ENCODE assay signal across 8 cellular contexts in genomic region chr11:78080084-78080817, GRCh38. TPM values are rescaled to one million over a fixed set of nuclear protein-coding genes. Genes with fewer than 3 reads are reported as not detected.
DNase-seq lines count a peak whose midpoint lies in the region; TF ChIP-seq lines count a peak whose summit lies in the region.

No MANE protein-coding gene starts in this region.

- peak overlapping the region; percentile 86 for H3K4me2 ChIP-seq in PC-9

- BruUV-seq in PC-9 (replicated peaks; lab: Mats Ljungman, UMichigan) = TSS peak; percentile 87

- 0 out of 2 replicates have a peak, but pooled peaks have one; percentile 1 for TF ChIP-seq CTCF in PC-9 (conservative IDR thresholded peaks at IDR 0.05)
- TF ChIP-seq CTCF in endothelial cell (IDR thresholded peaks at IDR 0.05; ENCODE audit: unreplicated experiment) = no peak
- TF ChIP-seq CTCF in ovary (IDR thresholded peaks at IDR 0.05) = no peak
- no peak for TF ChIP-seq CTCF in GM10248 (IDR thresholded peaks at IDR 0.05; ENCODE audit: control extremely low read depth, extremely low read depth, low read depth, missing control alignments)

- H3K9me2 ChIP-seq in PC-9 (ENCODE audit: insufficient read depth) = no peaks in the 10 kb centered on the region

- H3K36me3 Mint-ChIP-seq in endothelial cell (ENCODE audit: low read depth, unreplicated experiment) = peaks cover 14% of the 10 kb centered on the region

- TF ChIP-seq EP300 in ovary (IDR thresholded peaks at IDR 0.05) = no peak

- CTCF ChIA-PET in PC-9 (lab: Charles Lee) = interaction anchor here (0.6 to 0.7 kb wide), 2 partner anchors 56 to 120 kb away, joined by 3 to 4 read pairs; no protein-coding TSS in a partner anchor
- CTCF ChIA-PET in GM10248 (lab: Yijun Ruan, JAX) = interaction anchor here (0.6 kb wide), 1 partner anchor 34 kb away, joined by 3 read pairs; no protein-coding TSS in a partner anchor

- H3K9me3 ChIP-seq in PC-9 (ENCODE audit: insufficient read depth, low read depth) (no peaks in the 10 kb centered on the region), ovary (no peaks in the 10 kb centered on the region)

- H3K4me3 Mint-ChIP-seq in endothelial cell (ENCODE audit: unreplicated experiment) = peak overlapping the region; percentile 97

- H3K27me3 Mint-ChIP-seq in endothelial cell (ENCODE audit: unreplicated experiment) = peaks cover 17% of the 10 kb centered on the region

- H3F3A ChIP-seq in PC-9 (ENCODE audit: insufficient read depth, low read depth) = no peaks in the 10 kb centered on the region

- intact Hi-C loops in PC-9 (cut with micrococcal nuclease; ENCODE audit: unreplicated experiment) = no loop called here
- intact Hi-C loops in ovary (cut with DNase I) = no loop called here

- H3K27me3 ChIP-seq in PC-9 (ENCODE audit: insufficient read depth, low read depth) (no peaks in the 10 kb centered on the region), ovary (no peaks in the 10 kb centered on the region)

- H3K27ac ChIP-seq in PC-9 (peak overlapping the region; percentile 46), ovary (peak overlapping the region; percentile 65 to 68)

- no peaks in the 10 kb centered on the region for H3K9me3 Mint-ChIP-seq in endothelial cell (ENCODE audit: unreplicated experiment)

- TF ChIP-seq POLR2A in ovary (IDR thresholded peaks at IDR 0.05) = no peak

- H3K4me1 Mint-ChIP-seq in endothelial cell (ENCODE audit: unreplicated experiment) = peaks cover 42% of the 10 kb centered on the region

- H3K4me3 ChIP-seq in PC-9 = peak overlapping the region; percentile 89
- peak overlapping the region; percentile 79 for H3K4me3 ChIP-seq in ovary

- H2AFZ ChIP-seq in PC-9 = peak overlapping the region; percentile 97

- DNase-seq in DMS53 (lab: John Stamatoyannopoulos, UW) = peak; percentile 73
- DNase-seq in PC-9 = no peak
- no peak for DNase-seq in endothelial cell (ENCODE audit: low spot score)
- no peak for DNase-seq in ovary
- no peak for DNase-seq in GM10248 (ENCODE audit: extremely low spot score)
- no peak for DNase-seq in stimulated activated naive CD4-positive, alpha-beta T cell treated with Interleukin-2 at 50 U/mL for 16 hours (lab: John Stamatoyannopoulos, UW)
- no peak for DNase-seq in GF-D8 (lab: John Stamatoyannopoulos, UW)
- no peak for DNase-seq in central memory CD4-positive, alpha-beta T cell

- H3K4me1 ChIP-seq in PC-9 (replicated peaks; ENCODE audit: insufficient read depth) = peaks cover 30% of the 10 kb centered on the region
- H3K4me1 ChIP-seq in ovary (ENCODE audit: insufficient read depth) = peaks cover 17% of the 10 kb centered on the region

- POLR2A ChIA-PET in PC-9 (lab: Charles Lee; ENCODE audit: unreplicated experiment) (interaction anchor here (1.0 kb wide), 1 partner anchor 86 kb away, joined by 4 read pairs; the partner anchor contains the start of gene INTS4), GM10248 (lab: Yijun Ruan, JAX) (no interaction called here)

- H3K27ac Mint-ChIP-seq in endothelial cell (ENCODE audit: unreplicated experiment) = peak overlapping the region; percentile 87

- H4K20me1 ChIP-seq in PC-9 (ENCODE audit: insufficient read depth) = peaks cover 32% of the 10 kb centered on the region

- H3K36me3 ChIP-seq in PC-9 (ENCODE audit: low read depth) (peaks cover 7% of the 10 kb centered on the region; the same call in 1 of the 2 replicates), ovary (no peaks in the 10 kb centered on the region)

- WGBS in ovary, 3 donors = 54 to 57% (median 55%) methylated on average over 23 of the region's 23 CpGs

- peaks cover 46% of the 10 kb centered on the region for H3K79me2 ChIP-seq in PC-9 (ENCODE audit: low read depth)

RNA-seq across cellular contexts. Expression of gene NDUFC2, which starts 0.6 kb away (rescaled TPM):
- total RNA-seq in PC-9 (2021) = 380 and 394 TPM in 2 replicates
- total RNA-seq in endothelial cell (ENCODE audit: unreplicated experiment) = 203 TPM
- 100 to 1,000 TPM in 6 of 7 donors, 10 to 100 TPM in 1; 59.0 to 158 (median 127) TPM for total RNA-seq in ovary
- polyA plus RNA-seq in ovary = 100 to 1,000 TPM in 1 of 2 donors, 10 to 100 TPM in 1; 77.2 to 154 TPM

RNA-seq across cellular contexts. Expression of gene THRSP, which starts 16.6 kb away (rescaled TPM):
- total RNA-seq in PC-9 (2021) (0.72 TPM in 1 of 2 replicates, not detected in the other), endothelial cell (ENCODE audit: unreplicated experiment) (not detected), ovary (under 1 TPM in 2 of 7 donors, not detected in 5; 0.18 to 0.40 TPM)
- polyA plus RNA-seq in ovary = 1 to 10 TPM in 1 of 2 donors, not detected in 1; 1.1 TPM

RNA-seq across cellular contexts. Expression of gene KCTD14, which starts 57.2 kb away (rescaled TPM):
- total RNA-seq in PC-9 (2021) (12.0 and 21.3 TPM in 2 replicates), endothelial cell (ENCODE audit: unreplicated experiment) (0.97 TPM), ovary (1 to 10 TPM in 4 of 7 donors, under 1 TPM in 3; 0.24 to 5.2 (median 1.5) TPM)
- polyA plus RNA-seq in ovary = 1 to 10 TPM in 1 of 2 donors, under 1 TPM in 1; 0.73 to 2.7 TPM

RNA-seq across cellular contexts. Expression of gene ALG8, which starts 59.2 kb away (rescaled TPM):
- total RNA-seq in PC-9 (2021) (63.4 and 67.5 TPM in 2 replicates), endothelial cell (ENCODE audit: unreplicated experiment) (31.4 TPM), ovary (10 to 100 TPM; 22.6 to 40.7 (median 28.5) TPM)
- 10 to 100 TPM; 20.1 to 57.8 TPM for polyA plus RNA-seq in ovary
